In the genomic region with DNA sequence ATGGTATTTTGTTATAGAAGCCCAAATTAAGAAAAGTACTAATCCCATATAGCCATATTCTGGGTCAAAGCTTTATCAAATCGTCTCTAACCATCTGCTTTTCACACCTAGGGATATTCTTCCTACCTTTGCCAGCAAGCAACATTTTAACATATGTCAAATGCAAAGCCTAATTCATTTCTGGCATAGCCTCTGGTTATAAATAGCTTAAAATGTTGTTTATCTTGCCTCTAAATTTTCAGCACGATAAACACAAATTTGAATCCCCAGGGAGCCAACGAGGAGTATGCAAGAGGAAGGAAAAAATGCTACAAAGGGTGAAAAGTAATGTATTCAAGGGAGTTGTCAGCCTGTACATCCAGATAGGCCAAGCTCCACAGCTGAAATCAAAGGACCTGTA, we compare ENCODE assay signal across 25 cellular contexts.
"Had no signal": no experiment of that assay in that cellular context is flagged by ENCODE, and none has a peak within 500 bp of the region (broad histone marks: within the 10 kb centered on the region; RNA-seq: fewer than 3 reads in every experiment).

No MANE protein-coding gene starts in this region.

- DNase-seq: activated B cell treated with CpG ODN at 0.5 μM for 24 hours; activated CD4-positive, alpha-beta memory T cell treated with anti-CD3 and anti-CD28 coated beads for 36 hours; activated CD4-positive, alpha-beta T cell treated with anti-CD3 and anti-CD28 coated beads for 4 hours; activated CD4-positive, alpha-beta T cell treated with anti-CD3 and anti-CD28 coated beads, Interleukin-2, amount 10 ng/mL, durations not matched to agents 24 days and 14 days; activated CD4-positive, alpha-beta T cell treated with anti-CD3 and anti-CD28 coated beads, Interleukin-2, amount 50 U/mL, for 1 hour; activated CD4-positive, alpha-beta T cell treated with anti-CD3 and anti-CD28 coated beads, Interleukin-2, amount 50 U/mL, for 4 hours; activated CD4-positive, CD25-positive, alpha-beta regulatory T cell treated with anti-CD3 and anti-CD28 coated beads, Interleukin-2, amount 50 U/mL, for 72 hours; activated CD8-positive, alpha-beta memory T cell treated with anti-CD3 and anti-CD28 coated beads, Interleukin-2, amount 50 U/mL, for 4 hours; activated CD8-positive, alpha-beta T cell treated with anti-CD3 and anti-CD28 coated beads for 36 hours; activated effector memory CD4-positive, alpha-beta T cell treated with anti-CD3 and anti-CD28 coated beads, Interleukin-2, amount 50 U/mL, for 16 hours; activated gamma-delta T cell treated with Interleukin-2 at 50 U/mL for 16 hours; activated naive CD4-positive, alpha-beta T cell; activated naive CD4-positive, alpha-beta T cell treated with anti-CD3 and anti-CD28 coated beads for 36 hours; activated naive CD4-positive, alpha-beta T cell treated with anti-CD3 and anti-CD28 coated beads, Interleukin-2, amount 50 U/mL, for 16 hours; activated naive CD8-positive, alpha-beta T cell treated with anti-CD3 and anti-CD28 coated beads, Interleukin-2, amount 10 ng/mL, durations not matched to agents 7 days and 5 days; activated naive CD8-positive, alpha-beta T cell treated with anti-CD3 and anti-CD28 coated beads, Interleukin-2, amount 50 U/mL, for 24 hours; activated T-cell treated with anti-CD3 and anti-CD28 coated beads for 4 hours; activated T-cell treated with anti-CD3 and anti-CD28 coated beads, Interleukin-2, amount 50 U/mL, for 1 hour; activated T-cell treated with anti-CD3 and anti-CD28 coated beads, Interleukin-2, amount 50 U/mL, for 4 hours; activated T-cell treated with anti-CD3 and anti-CD28 coated beads, Interleukin-2, amount 50 U/mL, for 72 hours; amygdala; anterior cingulate cortex; colonic mucosa; T-helper 2 cell; T-helper 9 cell had no signal
